9 cellular contexts compared by ENCODE assay signal in genomic region chr17:75828051-75828400, GRCh38. TPM values are rescaled to one million over a fixed set of nuclear protein-coding genes. Genes with fewer than 3 reads are reported as not detected.
A peak's percentile ranks its signal among the peaks of the same experiment; 100 is the strongest.
DNase-seq lines count a peak whose midpoint lies in the region; ATAC-seq lines count a peak whose summit lies in the region.
"Had no signal": no experiment of that assay in that cellular context is flagged by ENCODE, and none has a peak within 500 bp of the region (broad histone marks: within the 10 kb centered on the region; RNA-seq: fewer than 3 reads in every experiment).

No MANE protein-coding gene starts in this region.

- ATAC-seq in stimulated activated naive CD8-positive, alpha-beta T cell treated with anti-CD3 and anti-CD28 coated beads, Interleukin-15, amount 100 ng/mL, for 72 hours = peak; percentile 22
- ATAC-seq in HG03175 (IDR thresholded peaks at IDR 0.05; ENCODE audit: unreplicated experiment) (no peak), GM21381 (IDR thresholded peaks at IDR 0.05; ENCODE audit: unreplicated experiment) (no peak)

- no peaks in the 10 kb centered on the region for H3K9me3 ChIP-seq in iPS-20b (ENCODE audit: insufficient read depth, low read depth, low read length)
- H3K9me3 ChIP-seq: A549 had no signal

- H3K9me3 Mint-ChIP-seq in activated CD4-positive, alpha-beta memory T cell treated with anti-CD3 and anti-CD28 coated beads, Interleukin-2, amount 10 ng/mL, durations not matched to agents 7 days and 5 days = no peaks in the 10 kb centered on the region
- no peaks in the 10 kb centered on the region for H3K9me3 Mint-ChIP-seq in stimulated activated naive CD8-positive, alpha-beta T cell treated with anti-CD3 and anti-CD28 coated beads, Interleukin-15, amount 100 ng/mL, for 72 hours

- H3K27ac Mint-ChIP-seq in activated CD4-positive, alpha-beta memory T cell treated with anti-CD3 and anti-CD28 coated beads, Interleukin-2, amount 10 ng/mL, durations not matched to agents 7 days and 5 days = peak overlapping the region; percentile 93
- peak overlapping the region; percentile 48 to 96 for H3K27ac Mint-ChIP-seq in stimulated activated naive CD8-positive, alpha-beta T cell treated with anti-CD3 and anti-CD28 coated beads, Interleukin-15, amount 100 ng/mL, for 72 hours

- H3K27me3 Mint-ChIP-seq in activated CD4-positive, alpha-beta memory T cell treated with anti-CD3 and anti-CD28 coated beads, Interleukin-2, amount 10 ng/mL, durations not matched to agents 7 days and 5 days = no peaks in the 10 kb centered on the region
- no peaks in the 10 kb centered on the region for H3K27me3 Mint-ChIP-seq in stimulated activated naive CD8-positive, alpha-beta T cell treated with anti-CD3 and anti-CD28 coated beads, Interleukin-15, amount 100 ng/mL, for 72 hours

- peak overlapping the region; percentile 5 for H3K27ac ChIP-seq in iPS-20b (ENCODE audit: low read length)

- DNase-seq in NCI-H345 treated with DMSO at 0.1 percent for 48 hours (lab: John Stamatoyannopoulos, UW; ENCODE audit: unreplicated experiment) (peak; percentile 51), NCI-H345 (lab: John Stamatoyannopoulos, UW) (no peak), HuH-7.5 (ENCODE audit: low spot score) (no peak)
- no peak for DNase-seq in activated CD4-positive, alpha-beta memory T cell treated with anti-CD3 and anti-CD28 coated beads, Interleukin-2, amount 10 ng/mL, durations not matched to agents 7 days and 5 days
- DNase-seq in stimulated activated naive CD8-positive, alpha-beta T cell treated with anti-CD3 and anti-CD28 coated beads, Interleukin-15, amount 100 ng/mL, for 72 hours = no peak

- H3K36me3 ChIP-seq in iPS-20b (ENCODE audit: insufficient read depth, low read depth, low read length) = peaks cover 16% of the 10 kb centered on the region

- H3K4me3 ChIP-seq in iPS-20b (ENCODE audit: low read length) = peak overlapping the region; percentile 56; the same call in 1 of the 2 replicates
- H3K4me3 ChIP-seq: A549 had no signal

- no peaks in the 10 kb centered on the region for H3K27me3 ChIP-seq in iPS-20b (ENCODE audit: insufficient read depth, low read length)

- POLR2A ChIA-PET in activated CD4-positive, alpha-beta memory T cell treated with anti-CD3 and anti-CD28 coated beads, Interleukin-2, amount 10 ng/mL, durations not matched to agents 7 days and 5 days (lab: Charles Lee) = interaction anchor here (1.1 to 15.1 kb wide), 7 partner anchors 10 to 69 kb away, joined by 3 to 190 read pairs (median 11); partner anchors contain the start of genes TRIM65, UNC13D and UNK

- CTCF ChIA-PET in activated CD4-positive, alpha-beta memory T cell treated with anti-CD3 and anti-CD28 coated beads, Interleukin-2, amount 10 ng/mL, durations not matched to agents 7 days and 5 days (lab: Charles Lee) = interaction anchor here (0.8 to 3.5 kb wide), 4 partner anchors 32 to 64 kb away, joined by 3 to 23 read pairs (median 12); partner anchors contain the start of genes GALK1 and UNK

- H3K4me1 Mint-ChIP-seq in activated CD4-positive, alpha-beta memory T cell treated with anti-CD3 and anti-CD28 coated beads, Interleukin-2, amount 10 ng/mL, durations not matched to agents 7 days and 5 days = peaks cover 30% of the 10 kb centered on the region
- peaks cover 56% of the 10 kb centered on the region for H3K4me1 Mint-ChIP-seq in stimulated activated naive CD8-positive, alpha-beta T cell treated with anti-CD3 and anti-CD28 coated beads, Interleukin-15, amount 100 ng/mL, for 72 hours

- peak overlapping the region; percentile 58; the same call in 1 of the 2 replicates for H3K9ac ChIP-seq in iPS-20b (ENCODE audit: low read depth, low read length)

- H3K4me3 Mint-ChIP-seq in activated CD4-positive, alpha-beta memory T cell treated with anti-CD3 and anti-CD28 coated beads, Interleukin-2, amount 10 ng/mL, durations not matched to agents 7 days and 5 days = peak overlapping the region; percentile 35
- H3K4me3 Mint-ChIP-seq in stimulated activated naive CD8-positive, alpha-beta T cell treated with anti-CD3 and anti-CD28 coated beads, Interleukin-15, amount 100 ng/mL, for 72 hours = peak overlapping the region; percentile 9 to 75

- peaks cover 46% of the 10 kb centered on the region for H3K36me3 Mint-ChIP-seq in activated CD4-positive, alpha-beta memory T cell treated with anti-CD3 and anti-CD28 coated beads, Interleukin-2, amount 10 ng/mL, durations not matched to agents 7 days and 5 days (ENCODE audit: low read depth)

- peaks cover 23% of the 10 kb centered on the region; the same call in 1 of the 2 replicates for H3K4me1 ChIP-seq in iPS-20b (ENCODE audit: insufficient read depth, low read length)

RNA-seq across cellular contexts. Expression of gene UNC13D, which starts 16.2 kb away (rescaled TPM):
- total RNA-seq in activated CD4-positive, alpha-beta memory T cell treated with anti-CD3 and anti-CD28 coated beads, Interleukin-2, amount 10 ng/mL, durations not matched to agents 7 days and 5 days = 100 to 1,000 TPM; 179 to 190 TPM

RNA-seq across cellular contexts. Expression of gene WBP2, which starts 27.1 kb away (rescaled TPM):
- 100 to 1,000 TPM; 107 to 114 TPM for total RNA-seq in activated CD4-positive, alpha-beta memory T cell treated with anti-CD3 and anti-CD28 coated beads, Interleukin-2, amount 10 ng/mL, durations not matched to agents 7 days and 5 days

RNA-seq across cellular contexts. Expression of gene UNK, which starts 43.4 kb away (rescaled TPM):
- 10 to 100 TPM; 26.1 TPM for total RNA-seq in activated CD4-positive, alpha-beta memory T cell treated with anti-CD3 and anti-CD28 coated beads, Interleukin-2, amount 10 ng/mL, durations not matched to agents 7 days and 5 days

RNA-seq across cellular contexts. Expression of gene TRIM47, which starts 50.4 kb away (rescaled TPM):
- total RNA-seq in activated CD4-positive, alpha-beta memory T cell treated with anti-CD3 and anti-CD28 coated beads, Interleukin-2, amount 10 ng/mL, durations not matched to agents 7 days and 5 days = 10 to 100 TPM; 31.9 to 33.8 TPM
